Comparison of ENCODE assay signal across 10 cellular contexts in the genomic region with DNA sequence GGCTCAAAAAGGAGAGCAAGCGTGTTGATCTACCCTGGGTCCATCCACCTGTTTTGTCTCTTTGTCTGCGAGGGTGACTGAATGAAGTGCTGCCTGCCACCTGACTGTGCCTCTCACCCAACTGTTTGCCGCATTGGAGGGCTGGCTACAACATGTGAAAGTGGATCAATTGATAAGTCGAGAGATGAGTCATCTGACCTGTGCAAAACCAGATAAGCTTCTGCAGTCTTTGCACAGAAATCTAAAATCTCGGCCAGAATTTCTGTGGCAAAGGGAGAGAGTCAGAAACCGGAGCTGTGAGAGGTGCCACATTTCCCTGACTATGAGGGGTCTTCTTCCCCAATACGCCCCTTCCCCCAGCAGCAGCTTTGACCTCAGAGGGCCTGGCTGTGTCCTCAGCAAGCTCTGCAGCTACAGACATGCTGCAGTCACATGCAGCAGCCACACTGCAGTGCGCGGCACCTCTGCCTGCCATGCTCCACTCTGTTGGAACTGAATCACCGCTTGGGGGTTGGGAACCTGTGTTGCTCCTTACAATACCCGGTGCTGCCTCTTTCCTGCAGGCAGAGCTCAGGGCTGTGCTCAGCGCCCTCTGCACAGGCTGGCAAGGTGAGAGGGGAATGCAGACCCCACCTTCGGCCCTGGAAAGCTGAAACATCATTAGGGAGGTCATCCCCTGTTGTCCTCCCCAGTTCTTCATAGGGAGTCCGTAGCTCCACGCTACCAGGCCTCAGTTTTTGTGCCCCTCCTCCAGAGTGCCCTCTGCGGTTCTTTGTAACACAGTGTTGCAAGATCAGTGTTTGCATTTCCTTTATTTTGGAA. TPM values are rescaled to one million over a fixed set of nuclear protein-coding genes. Genes with fewer than 3 reads are reported as not detected.
DNase-seq lines count a peak whose midpoint lies in the region; ATAC-seq, FAIRE-seq and TF ChIP-seq lines count a peak whose summit lies in the region.
"Had no signal": no experiment of that assay in that cellular context is flagged by ENCODE, and none has a peak within 500 bp of the region (broad histone marks: within the 10 kb centered on the region; RNA-seq: fewer than 3 reads in every experiment).

No MANE protein-coding gene starts in this region.

- H2BK20ac ChIP-seq in H1 (ENCODE audit: low read length), result peak overlapping the region; percentile 43

- H3K36me3 ChIP-seq in NT2/D1 (ENCODE audit: insufficient read depth, insufficient read length, low read length) (no peaks in the 10 kb centered on the region), H1 (ENCODE audit: control insufficient read depth in 2 of 4, insufficient read depth in 4 of 4, low read length in 3 of 4) (no peaks in the 10 kb centered on the region)

- peak overlapping the region in 1 of 2 donors; percentile 82 for H3K27ac Mint-ChIP-seq in stimulated activated naive CD8-positive, alpha-beta T cell treated with anti-CD3 and anti-CD28 coated beads, Interleukin-15, amount 100 ng/mL, for 72 hours
- H3K27ac Mint-ChIP-seq: stimulated activated naive CD8-positive, alpha-beta T cell treated with anti-CD3 and anti-CD28 coated beads, Interleukin-15, Interleukin-2, amounts not matched to agents 100 ng/mL and 50 ng/mL, for 24 hours had no signal

- no peaks in the 10 kb centered on the region for H3K9me3 ChIP-seq in NT2/D1 (ENCODE audit: insufficient read depth, low read length)
- no peaks in the 10 kb centered on the region for H3K9me3 ChIP-seq in H1 (ENCODE audit: insufficient read depth in 2 of 2, low read depth in 1 of 2, low read length in 1 of 2)

- H3K4me3 ChIP-seq in NT2/D1 (ENCODE audit: insufficient read length, low read depth), result no peak overlapping the region
- H3K4me3 ChIP-seq in H1 (ENCODE audit: extremely low read depth in 1 of 4, insufficient read depth in 2 of 4, low read depth in 3 of 4, low read length in 4 of 4), result no peak overlapping the region

- no peak overlapping the region for H3K23ac ChIP-seq in H1 (ENCODE audit: insufficient read length)

- peak overlapping the region; percentile 20; the same call in 1 of the 2 replicates for H2BK15ac ChIP-seq in H1 (ENCODE audit: low read length)

- peak overlapping the region; percentile 33 for H2BK120ac ChIP-seq in H1 (replicated peaks; ENCODE audit: low read depth, low read length)

- peak overlapping the region; percentile 98 for H2BK12ac ChIP-seq in H1 (ENCODE audit: low read depth, low read length)

- no peaks in the 10 kb centered on the region for H3K79me1 ChIP-seq in H1 (ENCODE audit: low read depth, low read length)

- peak; percentile 66 for ATAC-seq in stimulated activated naive CD8-positive, alpha-beta T cell treated with anti-CD3 and anti-CD28 coated beads, Interleukin-15, amount 100 ng/mL, for 72 hours
- ATAC-seq in GM18520 (IDR thresholded peaks at IDR 0.05; ENCODE audit: unreplicated experiment), result no peak

- H3K4ac ChIP-seq in H1 (replicated peaks; ENCODE audit: insufficient read length, low read depth, low read length), result no peak overlapping the region

- CTCF ChIA-PET in H1 (lab: Charles Lee; ENCODE audit: partially characterized antibody), result interaction anchor here (0.6 to 2.1 kb wide), 15 partner anchors 11 to 242 kb away, joined by 3 to 13 read pairs (median 3); no protein-coding TSS in a partner anchor

- no peak overlapping the region for H3K27ac ChIP-seq in H1 (ENCODE audit: low read depth, low read length)

- peak; percentile 15 for DNase-seq in activated T-cell treated with anti-CD3 and anti-CD28 coated beads for 24 hours (ENCODE audit: low read depth)
- no peak for DNase-seq in activated T-cell treated with anti-CD3 and anti-CD28 coated beads, Interleukin-2, amount 50 U/mL, for 1 hour
- DNase-seq in NT2/D1 (ENCODE audit: low read depth, low spot score), result no peak
- no peak for DNase-seq in H1 (ENCODE audit: low read depth in 1 of 2, low spot score in 2 of 2)
- DNase-seq in stimulated activated naive CD8-positive, alpha-beta T cell treated with anti-CD3 and anti-CD28 coated beads, Interleukin-15, amount 100 ng/mL, for 72 hours, result no peak
- no peak for DNase-seq in NCI-H524 treated with DMSO at 0.1 percent for 48 hours (lab: John Stamatoyannopoulos, UW)
- no peak for DNase-seq in 8988T
- DNase-seq: mammary epithelial cell had no signal

- H3K27me3 Mint-ChIP-seq in stimulated activated naive CD8-positive, alpha-beta T cell treated with anti-CD3 and anti-CD28 coated beads, Interleukin-15, amount 100 ng/mL, for 72 hours, result no peaks in the 10 kb centered on the region
- H3K27me3 Mint-ChIP-seq: stimulated activated naive CD8-positive, alpha-beta T cell treated with anti-CD3 and anti-CD28 coated beads, Interleukin-15, Interleukin-2, amounts not matched to agents 100 ng/mL and 50 ng/mL, for 24 hours had no signal

- H3K18ac ChIP-seq in H1 (ENCODE audit: extremely low read depth, low read length), result peak overlapping the region; percentile 91

- POLR2A ChIA-PET in H1 (lab: Charles Lee; ENCODE audit: partially characterized antibody), result interaction anchor here (0.8 to 1.9 kb wide), 11 partner anchors 10 to 127 kb away, joined by 3 to 10 read pairs (median 4); partner anchors contain the start of gene HAS3

- H4K5ac ChIP-seq in H1 (ENCODE audit: insufficient read length, low read depth, low read length), result no peak overlapping the region

- H2BK5ac ChIP-seq in H1 (ENCODE audit: low read depth, low read length), result peak overlapping the region; percentile 91

- no peak for TF ChIP-seq POLR2A in H1 (IDR thresholded peaks at IDR 0.05; ENCODE audit: control extremely low read depth in 1 of 2, low read depth in 2 of 2, low read length in 2 of 2)

- H3K14ac ChIP-seq in H1 (ENCODE audit: insufficient read length), result no peak overlapping the region

- no peak overlapping the region for H2AFZ ChIP-seq in H1 (ENCODE audit: low read length)

- no peak overlapping the region for H4K8ac ChIP-seq in H1 (ENCODE audit: extremely low read depth, insufficient read depth, low read length)

- peaks cover 14% of the 10 kb centered on the region for H3K4me1 ChIP-seq in NT2/D1 (ENCODE audit: insufficient read depth, insufficient read length)
- peaks cover 9 to 17% (median 10%) of the 10 kb centered on the region in 4 experiments for H3K4me1 ChIP-seq in H1 (replicated peaks in 1 of 4; ENCODE audit: control insufficient read depth in 3 of 4, insufficient read depth in 4 of 4, low read length in 3 of 4)

- no peak overlapping the region for H3K4me3 Mint-ChIP-seq in stimulated activated naive CD8-positive, alpha-beta T cell treated with anti-CD3 and anti-CD28 coated beads, Interleukin-15, amount 100 ng/mL, for 72 hours
- H3K4me3 Mint-ChIP-seq: stimulated activated naive CD8-positive, alpha-beta T cell treated with anti-CD3 and anti-CD28 coated beads, Interleukin-15, Interleukin-2, amounts not matched to agents 100 ng/mL and 50 ng/mL, for 24 hours had no signal

- no peaks in the 10 kb centered on the region for H3K9me3 Mint-ChIP-seq in stimulated activated naive CD8-positive, alpha-beta T cell treated with anti-CD3 and anti-CD28 coated beads, Interleukin-15, amount 100 ng/mL, for 72 hours
- H3K9me3 Mint-ChIP-seq: stimulated activated naive CD8-positive, alpha-beta T cell treated with anti-CD3 and anti-CD28 coated beads, Interleukin-15, Interleukin-2, amounts not matched to agents 100 ng/mL and 50 ng/mL, for 24 hours had no signal

- peak overlapping the region in 1 of 2 experiments; percentile 3; a peak in 2 of 4 replicates for H3K4me2 ChIP-seq in H1 (ENCODE audit: insufficient read depth in 1 of 2, low read depth in 2 of 2, low read length in 2 of 2)

- no peaks in the 10 kb centered on the region for H3K23me2 ChIP-seq in H1 (ENCODE audit: low read depth, low read length)

- H2AK5ac ChIP-seq in H1 (ENCODE audit: low read depth, low read length), result peak overlapping the region; percentile 41

- 69% methylated on average over 16 of the region's 16 CpGs; no CpG with 5 or more reads in 1 of the 2 experiments for WGBS in H1 (ENCODE audit: extremely low coverage in 1 of 2, insufficient coverage in 1 of 2, insufficient read length in 1 of 2, insufficient replicate concordance in 2 of 2, low coverage in 1 of 2, low lambda C conversion rate in 2 of 2, missing lambda C conversion rate in 1 of 2), 2 experiments

- no peak for TF ChIP-seq CTCF in H1 (IDR thresholded peaks at IDR 0.05; ENCODE audit: control extremely low read depth in 1 of 3, insufficient read depth in 1 of 3, low read depth in 1 of 3, low read length in 3 of 3)

- H3K27me3 ChIP-seq in NT2/D1 (ENCODE audit: insufficient read depth, insufficient read length) (no peaks in the 10 kb centered on the region), H1 (replicated peaks in 1 of 4; ENCODE audit: control insufficient read depth in 3 of 4, extremely low read depth in 1 of 4, insufficient read depth in 3 of 4, low read length in 3 of 4) (no peaks in the 10 kb centered on the region)

- TF ChIP-seq EP300 in H1 (IDR thresholded peaks at IDR 0.05; ENCODE audit: borderline replicate concordance in 1 of 2, low read depth in 2 of 2, low read length in 2 of 2), result no peak

- peak overlapping the region; percentile 57 for H4K91ac ChIP-seq in H1 (replicated peaks; ENCODE audit: insufficient read length, low read length)

- peak in 1 of 2 experiments; percentile 4; a peak in 1 of 4 replicates for TF ChIP-seq RAD21 in H1 (IDR thresholded peaks at IDR 0.05 in 1 of 2, conservative IDR thresholded peaks at IDR 0.05 in 1 of 2; ENCODE audit: low read depth in 2 of 2, low read length in 2 of 2)

- H3K9ac ChIP-seq in NT2/D1 (ENCODE audit: insufficient read length, low read depth), result peak overlapping the region; percentile 27
- H3K9ac ChIP-seq in H1 (replicated peaks in 1 of 4; ENCODE audit: extremely low read depth in 1 of 4, low read depth in 3 of 4, low read length in 3 of 4), result no peak overlapping the region

- H3K56ac ChIP-seq in H1 (replicated peaks; ENCODE audit: insufficient read length, low read depth, low read length), result no peak overlapping the region

- H3K4me1 Mint-ChIP-seq in stimulated activated naive CD8-positive, alpha-beta T cell treated with anti-CD3 and anti-CD28 coated beads, Interleukin-15, amount 100 ng/mL, for 72 hours, result peaks cover 24% of the 10 kb centered on the region

- no peaks in the 10 kb centered on the region for H4K20me1 ChIP-seq in H1 (replicated peaks in 1 of 2; ENCODE audit: control insufficient read depth in 1 of 2, insufficient read depth in 2 of 2, low read length in 2 of 2)

- no peak for FAIRE-seq in H1 (lab: Jason Lieb, UNC)

- H3K79me2 ChIP-seq in H1 (ENCODE audit: control insufficient read depth in 1 of 2, insufficient read depth in 2 of 2, low read length in 2 of 2), result no peaks in the 10 kb centered on the region

RNA-seq across cellular contexts. Expression of gene HAS3, which starts 16.2 kb away (rescaled TPM):
- 64.4 and 69.6 TPM in 2 replicates for total RNA-seq in H1 (2021; fragmentation: NEBNext Ultra II Directional; extraction: Animal tissue kit (Norgen Biotek cat#: 25700))
- polyA plus RNA-seq in H1 (2011; rRNA removed), result 32.1 and 36.3 TPM in 2 replicates
- 29.6 TPM for polyA plus RNA-seq in H1 (2011; cell fraction: cytosol; rRNA removed)
- polyA plus RNA-seq in H1 (2011; cell fraction: nucleus; rRNA removed), result 66.5 TPM
- polyA plus RNA-seq in H1 (2012, experiment 1 of 2), result 34.8 to 49.4 TPM (median 37.8 TPM) in 4 replicates
- polyA plus RNA-seq in H1 (2012, experiment 2 of 2), result 21.6 TPM
- polyA plus RNA-seq in H1 (2013, experiment 1 of 2), result 67.7 TPM
- 65.6 TPM for polyA plus RNA-seq in H1 (2013, experiment 2 of 2)
- polyA minus RNA-seq in H1 (2011; rRNA and poly(A)+ RNA removed), result 63.5 and 84.0 TPM in 2 replicates
- polyA minus RNA-seq in H1 (2011; cell fraction: cytosol; rRNA and poly(A)+ RNA removed), result 45.7 TPM
- polyA minus RNA-seq in H1 (2011; cell fraction: nucleus; rRNA and poly(A)+ RNA removed), result 51.1 TPM

RNA-seq across cellular contexts. Expression of gene CHTF8, which starts 43.1 kb away (rescaled TPM):
- 138 and 146 TPM in 2 replicates for total RNA-seq in H1 (2021; fragmentation: NEBNext Ultra II Directional; extraction: Animal tissue kit (Norgen Biotek cat#: 25700))
- polyA plus RNA-seq in H1 (2011; rRNA removed), result 114 and 163 TPM in 2 replicates
- 142 TPM for polyA plus RNA-seq in H1 (2011; cell fraction: cytosol; rRNA removed)
- 134 TPM for polyA plus RNA-seq in H1 (2011; cell fraction: nucleus; rRNA removed)
- polyA plus RNA-seq in H1 (2012, experiment 1 of 2), result 121 to 142 TPM (median 125 TPM) in 4 replicates
- polyA plus RNA-seq in H1 (2012, experiment 2 of 2), result 205 TPM
- 85.3 TPM for polyA plus RNA-seq in H1 (2013, experiment 1 of 2)
- polyA plus RNA-seq in H1 (2013, experiment 2 of 2), result 88.1 TPM
- polyA minus RNA-seq in H1 (2011; rRNA and poly(A)+ RNA removed), result 161 and 182 TPM in 2 replicates
- 79.5 TPM for polyA minus RNA-seq in H1 (2011; cell fraction: cytosol; rRNA and poly(A)+ RNA removed)
- 44.1 TPM for polyA minus RNA-seq in H1 (2011; cell fraction: nucleus; rRNA and poly(A)+ RNA removed)

RNA-seq across cellular contexts. Expression of gene UTP4, which starts 43.1 kb away (rescaled TPM):
- total RNA-seq in H1 (2021; fragmentation: NEBNext Ultra II Directional; extraction: Animal tissue kit (Norgen Biotek cat#: 25700)), result 101 TPM in 2 replicates
- 71.8 and 118 TPM in 2 replicates for polyA plus RNA-seq in H1 (2011; rRNA removed)
- polyA plus RNA-seq in H1 (2011; cell fraction: cytosol; rRNA removed), result 97.1 TPM
- polyA plus RNA-seq in H1 (2011; cell fraction: nucleus; rRNA removed), result 79.0 TPM
- 79.5 to 93.4 TPM (median 87.5 TPM) in 4 replicates for polyA plus RNA-seq in H1 (2012, experiment 1 of 2)
- 49.1 TPM for polyA plus RNA-seq in H1 (2012, experiment 2 of 2)
- 56.7 TPM for polyA plus RNA-seq in H1 (2013, experiment 1 of 2)
- polyA plus RNA-seq in H1 (2013, experiment 2 of 2), result 56.3 TPM
- 200 and 231 TPM in 2 replicates for polyA minus RNA-seq in H1 (2011; rRNA and poly(A)+ RNA removed)
- 63.9 TPM for polyA minus RNA-seq in H1 (2011; cell fraction: cytosol; rRNA and poly(A)+ RNA removed)
- polyA minus RNA-seq in H1 (2011; cell fraction: nucleus; rRNA and poly(A)+ RNA removed), result 44.5 TPM
